In the genomic region with DNA sequence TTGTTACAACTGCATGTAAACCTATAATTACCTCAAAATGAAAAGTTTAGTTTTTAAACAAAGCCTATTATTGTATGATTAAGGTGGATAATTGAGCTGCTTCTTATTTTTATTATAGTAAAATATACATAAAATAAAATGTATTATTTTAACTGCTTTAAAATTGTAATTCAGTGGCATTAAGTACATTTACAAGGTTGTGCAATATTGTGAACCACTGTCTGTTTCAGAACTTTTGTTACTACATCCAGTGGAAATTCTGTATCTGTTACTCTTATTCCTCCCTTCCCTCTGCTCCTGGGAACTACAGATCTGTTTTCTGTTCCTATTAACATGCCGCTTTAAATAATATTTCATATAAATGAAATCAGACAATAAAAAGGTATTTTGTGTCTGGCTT, we compare ENCODE assay signal across 23 cellular contexts. TPM values are rescaled to one million over a fixed set of nuclear protein-coding genes. Genes with fewer than 3 reads are reported as not detected.
DNase-seq lines count a peak whose midpoint lies in the region; ATAC-seq and TF ChIP-seq lines count a peak whose summit lies in the region.
"Had no signal": no experiment of that assay in that cellular context is flagged by ENCODE, and none has a peak within 500 bp of the region (broad histone marks: within the 10 kb centered on the region; RNA-seq: fewer than 3 reads in every experiment).

No MANE protein-coding gene starts in this region.

- TF ChIP-seq POLR2A in esophagus muscularis mucosa (IDR thresholded peaks at IDR 0.05; ENCODE audit: low read depth): no peak
- TF ChIP-seq POLR2A in spleen (IDR thresholded peaks at IDR 0.05): no peak

- no peaks in the 10 kb centered on the region for H3K9me3 Mint-ChIP-seq in natural killer cell treated with Interleukin-12 subunit alpha and Interleukin-12 subunit beta and Interleukin-15 and Interleukin-18, amount 100 ng/mL, for 72 hours
- no peaks in the 10 kb centered on the region for H3K9me3 Mint-ChIP-seq in natural killer cell
- peaks cover 0 to 1% of the 10 kb centered on the region in 2 donors for H3K9me3 Mint-ChIP-seq in stimulated activated naive B cell treated with anti-CD40 and anti-IgM and Interleukin-4, amounts not matched to agents 10 μg/mL and 1 μg/mL and 100 μg/mL, for 72 hours
- H3K9me3 Mint-ChIP-seq: CD4-positive, alpha-beta T cell; HFFc6 had no signal

- peaks cover 7% of the 10 kb centered on the region for H3K36me3 Mint-ChIP-seq in natural killer cell treated with Interleukin-12 subunit alpha and Interleukin-12 subunit beta and Interleukin-15 and Interleukin-18, amount 100 ng/mL, for 72 hours
- H3K36me3 Mint-ChIP-seq in natural killer cell: no peaks in the 10 kb centered on the region
- H3K36me3 Mint-ChIP-seq in stimulated activated naive B cell treated with anti-CD40 and anti-IgM and Interleukin-4, amounts not matched to agents 10 μg/mL and 1 μg/mL and 100 μg/mL, for 72 hours: no peaks in the 10 kb centered on the region
- H3K36me3 Mint-ChIP-seq: CD14-positive monocyte had no signal

- H3K4me3 Mint-ChIP-seq in natural killer cell treated with Interleukin-12 subunit alpha and Interleukin-12 subunit beta and Interleukin-15 and Interleukin-18, amount 100 ng/mL, for 72 hours: peak overlapping the region; percentile 79
- H3K4me3 Mint-ChIP-seq in natural killer cell: no peak overlapping the region
- no peak overlapping the region for H3K4me3 Mint-ChIP-seq in stimulated activated naive B cell treated with anti-CD40 and anti-IgM and Interleukin-4, amounts not matched to agents 10 μg/mL and 1 μg/mL and 100 μg/mL, for 72 hours
- H3K4me3 Mint-ChIP-seq: CD14-positive monocyte; CD4-positive, alpha-beta T cell; HFFc6 had no signal

- H3K27ac ChIP-seq in esophagus muscularis mucosa (replicated peaks in 1 of 4): peak overlapping the region in 3 of 4 donors; percentile 23 to 66 (median 44)
- H3K27ac ChIP-seq in spleen: peak overlapping the region in 6 of 8 donors; percentile 0 to 56 (median 22)
- H3K27ac ChIP-seq: A549; BLaER1 treated with 17β-estradiol and CSF1 and Interleukin-3, amounts not matched to agents 10 nM and 100 nM had no signal

- no peak for TF ChIP-seq EP300 in esophagus muscularis mucosa (IDR thresholded peaks at IDR 0.05)

- H3K4me1 ChIP-seq in esophagus muscularis mucosa: peaks cover 20 to 70% (median 61%) of the 10 kb centered on the region in 4 donors
- peaks cover 7 to 47% (median 19%) of the 10 kb centered on the region in 6 donors for H3K4me1 ChIP-seq in spleen
- H3K4me1 ChIP-seq: A549; BLaER1 treated with 17β-estradiol and CSF1 and Interleukin-3, amounts not matched to agents 10 nM and 100 nM; HAP-1 had no signal

- H3K36me3 ChIP-seq in esophagus muscularis mucosa (peaks cover 0 to 5% (median 0%) of the 10 kb centered on the region in 4 donors), spleen (peaks cover 0 to 8% (median 2%) of the 10 kb centered on the region in 6 donors)
- H3K36me3 ChIP-seq: BE2C; BLaER1 treated with 17β-estradiol and CSF1 and Interleukin-3, amounts not matched to agents 10 nM and 100 nM; HAP-1 had no signal

- peak overlapping the region; percentile 82 to 93 for H3K27ac Mint-ChIP-seq in natural killer cell treated with Interleukin-12 subunit alpha and Interleukin-12 subunit beta and Interleukin-15 and Interleukin-18, amount 100 ng/mL, for 72 hours
- H3K27ac Mint-ChIP-seq in natural killer cell: no peak overlapping the region
- H3K27ac Mint-ChIP-seq in stimulated activated naive B cell treated with anti-CD40 and anti-IgM and Interleukin-4, amounts not matched to agents 10 μg/mL and 1 μg/mL and 100 μg/mL, for 72 hours: no peak overlapping the region
- H3K27ac Mint-ChIP-seq: CD4-positive, alpha-beta T cell; HFFc6 had no signal

- H3K4me3 ChIP-seq in esophagus muscularis mucosa: no peak overlapping the region
- no peak overlapping the region for H3K4me3 ChIP-seq in spleen
- H3K4me3 ChIP-seq: A549; BLaER1 treated with 17β-estradiol and CSF1 and Interleukin-3, amounts not matched to agents 10 nM and 100 nM; GM12878; HAP-1 had no signal

- H3K27me3 Mint-ChIP-seq in natural killer cell treated with Interleukin-12 subunit alpha and Interleukin-12 subunit beta and Interleukin-15 and Interleukin-18, amount 100 ng/mL, for 72 hours: no peaks in the 10 kb centered on the region
- no peaks in the 10 kb centered on the region for H3K27me3 Mint-ChIP-seq in natural killer cell (ENCODE audit: low read depth in 2 of 2)
- peaks cover 6% of the 10 kb centered on the region in 2 donors for H3K27me3 Mint-ChIP-seq in stimulated activated naive B cell treated with anti-CD40 and anti-IgM and Interleukin-4, amounts not matched to agents 10 μg/mL and 1 μg/mL and 100 μg/mL, for 72 hours
- H3K27me3 Mint-ChIP-seq: CD4-positive, alpha-beta T cell; CD8-positive, alpha-beta memory T cell had no signal

- ATAC-seq in natural killer cell treated with Interleukin-12 subunit alpha and Interleukin-12 subunit beta and Interleukin-15 and Interleukin-18, amount 100 ng/mL, for 72 hours: no peak
- ATAC-seq in natural killer cell (no peak), GM21515 (IDR thresholded peaks at IDR 0.05; ENCODE audit: unreplicated experiment) (no peak)
- no peak for ATAC-seq in stimulated activated naive B cell treated with anti-CD40 and anti-IgM and Interleukin-4, amounts not matched to agents 10 μg/mL and 1 μg/mL and 100 μg/mL, for 72 hours (replicated peaks)
- ATAC-seq: A549, GM12878 had no signal

- intact Hi-C loops in natural killer cell (cut with micrococcal nuclease): no loop called here
- intact Hi-C loops in esophagus muscularis mucosa (cut with DNase I): no loop called here
- intact Hi-C loops in spleen (cut with DNase I; ENCODE audit: low total_unique reads): no loop called here

- H3K9me3 ChIP-seq in esophagus muscularis mucosa: no peaks in the 10 kb centered on the region
- H3K9me3 ChIP-seq in spleen: peaks cover 0 to 9% (median 2%) of the 10 kb centered on the region in 8 donors
- H3K9me3 ChIP-seq: A549, BE2C, HAP-1 had no signal

- DNase-seq in natural killer cell treated with Interleukin-12 subunit alpha and Interleukin-12 subunit beta and Interleukin-15 and Interleukin-18, amount 100 ng/mL, for 72 hours (ENCODE audit: low spot score): no peak
- no peak for DNase-seq in natural killer cell
- DNase-seq in esophagus muscularis mucosa (ENCODE audit: extremely low spot score): no peak
- no peak for DNase-seq in spleen
- DNase-seq in stimulated activated naive B cell treated with anti-CD40 and anti-IgM and Interleukin-4, amounts not matched to agents 10 μg/mL and 1 μg/mL and 100 μg/mL, for 72 hours: no peak
- DNase-seq: 8988T; ACHN; AML-193; BE2C; CD4-positive, alpha-beta T cell; CD8-positive, alpha-beta memory T cell; DMS 273 treated with DMSO at 0.1 percent for 48 hours; DMS79; EL; GDM1; GOT3; HFFc6 had no signal

- H3K4me1 Mint-ChIP-seq in natural killer cell treated with Interleukin-12 subunit alpha and Interleukin-12 subunit beta and Interleukin-15 and Interleukin-18, amount 100 ng/mL, for 72 hours (ENCODE audit: low read depth in 2 of 2): peaks cover 32 to 33% of the 10 kb centered on the region in 2 donors
- H3K4me1 Mint-ChIP-seq in natural killer cell: peaks cover 11 to 22% of the 10 kb centered on the region in 2 donors
- no peaks in the 10 kb centered on the region for H3K4me1 Mint-ChIP-seq in stimulated activated naive B cell treated with anti-CD40 and anti-IgM and Interleukin-4, amounts not matched to agents 10 μg/mL and 1 μg/mL and 100 μg/mL, for 72 hours

- H3K27me3 ChIP-seq in esophagus muscularis mucosa: no peaks in the 10 kb centered on the region
- no peaks in the 10 kb centered on the region for H3K27me3 ChIP-seq in spleen (replicated peaks in 1 of 7)
- H3K27me3 ChIP-seq: BE2C; BLaER1 treated with 17β-estradiol and CSF1 and Interleukin-3, amounts not matched to agents 10 nM and 100 nM had no signal

- 87% methylated on average over 1 of the region's 1 CpG for WGBS in esophagus muscularis mucosa
- 95 to 100% (median 98%) methylated on average over 1 of the region's 1 CpG for WGBS in spleen, 5 donors

- TF ChIP-seq CTCF in natural killer cell (IDR thresholded peaks at IDR 0.05): no peak
- no peak for TF ChIP-seq CTCF in esophagus muscularis mucosa (IDR thresholded peaks at IDR 0.05)
- no peak for TF ChIP-seq CTCF in spleen (IDR thresholded peaks at IDR 0.05 in 8 of 11, conservative IDR thresholded peaks at IDR 0.05 in 3 of 11)

RNA-seq across cellular contexts. Expression of a gene that starts 37.1 kb away (rescaled TPM):
- 100 to 1,000 TPM; 129 to 136 TPM for total RNA-seq in natural killer cell treated with Interleukin-12 subunit alpha and Interleukin-12 subunit beta and Interleukin-15 and Interleukin-18, amount 100 ng/mL, for 72 hours
- total RNA-seq in natural killer cell (under 1 TPM; 0.45 to 0.82 (median 0.47) TPM), esophagus muscularis mucosa (100 to 1,000 TPM; 228 to 302 (median 235) TPM), spleen (100 to 1,000 TPM; 197 to 505 (median 301) TPM)
- 10 to 100 TPM in 1 of 3 donors, 1 to 10 TPM in 2; 8.3 to 17.0 (median 9.0) TPM for polyA plus RNA-seq in spleen

RNA-seq across cellular contexts. Expression of a gene that starts 37.1 kb away (rescaled TPM):
- total RNA-seq in natural killer cell treated with Interleukin-12 subunit alpha and Interleukin-12 subunit beta and Interleukin-15 and Interleukin-18, amount 100 ng/mL, for 72 hours: 100 to 1,000 TPM in 1 of 2 donors, 10 to 100 TPM in 1; 71.4 to 122 TPM
- total RNA-seq in natural killer cell (1 to 10 TPM; 2.6 to 3.9 (median 3.7) TPM), esophagus muscularis mucosa (10 to 100 TPM; 43.1 to 77.7 (median 69.7) TPM), spleen (100 to 1,000 TPM in 3 of 7 donors, 10 to 100 TPM in 4; 41.0 to 169 (median 92.9) TPM)
- 10 to 100 TPM; 10.4 to 24.2 (median 17.7) TPM for polyA plus RNA-seq in spleen

Comparison
In these comparisons a context has a peak if more than half of its experiments do, and no peak if none do; other contexts are left out.
1. H3K27ac Mint-ChIP-seq: peak in natural killer cell treated with Interleukin-12 subunit alpha and Interleukin-12 subunit beta and Interleukin-15 and Interleukin-18, amount 100 ng/mL, for 72 hours (2 of 2); none in natural killer cell (0 of 2) and stimulated activated naive B cell treated with anti-CD40 and anti-IgM and Interleukin-4, amounts not matched to agents 10 μg/mL and 1 μg/mL and 100 μg/mL, for 72 hours (single experiment).
2. RNA of a gene that starts 37.1 kb away (total RNA-seq): 197 to 505 TPM in spleen, 228 to 302 TPM in esophagus muscularis mucosa and 129 to 136 TPM in natural killer cell treated with Interleukin-12 subunit alpha and Interleukin-12 subunit beta and Interleukin-15 and Interleukin-18, amount 100 ng/mL, for 72 hours; 0.45 to 0.82 TPM in natural killer cell; every median in the first group is over 10 times any median in the second.
3. RNA of a gene that starts 37.1 kb away (total RNA-seq): 71.4 to 122 TPM in natural killer cell treated with Interleukin-12 subunit alpha and Interleukin-12 subunit beta and Interleukin-15 and Interleukin-18, amount 100 ng/mL, for 72 hours, 41.0 to 169 TPM in spleen and 43.1 to 77.7 TPM in esophagus muscularis mucosa; 2.6 to 3.9 TPM in natural killer cell; every median in the first group is over 4 times any median in the second.